Comparison of ENCODE assay signal across 26 cellular contexts in genomic region chr4:113339430-113339813, GRCh38.
A peak's percentile ranks its signal among the peaks of the same experiment; 100 is the strongest.
DNase-seq lines count a peak whose midpoint lies in the region; ATAC-seq, FAIRE-seq and TF ChIP-seq lines count a peak whose summit lies in the region.
"Had no signal": no experiment of that assay in that cellular context is flagged by ENCODE, and none has a peak within 500 bp of the region (broad histone marks: within the 10 kb centered on the region; RNA-seq: fewer than 3 reads in every experiment).

No MANE protein-coding gene starts in this region.

- no peak for TF ChIP-seq RAD21 in A549 (conservative IDR thresholded peaks at IDR 0.05 in 1 of 2, IDR thresholded peaks at IDR 0.05 in 1 of 2)
- TF ChIP-seq RAD21 in IMR-90 (IDR thresholded peaks at IDR 0.05; ENCODE audit: low read length), result no peak

- H3K14ac ChIP-seq in IMR-90 (replicated peaks; ENCODE audit: low read depth, low read length), result no peak overlapping the region

- FAIRE-seq in A549 (lab: Jason Lieb, UNC), result no peak
- FAIRE-seq: A204.1, G401.6, H1 had no signal

- TF ChIP-seq CTCF in A549 (IDR thresholded peaks at IDR 0.05) (no peak), IMR-90 (conservative IDR thresholded peaks at IDR 0.05; ENCODE audit: low read depth, low read length) (no peak), choroid plexus epithelial cell (conservative IDR thresholded peaks at IDR 0.05; ENCODE audit: low read depth, low read length) (no peak), endothelial cell (IDR thresholded peaks at IDR 0.05; ENCODE audit: unreplicated experiment) (no peak)

- BruUV-seq in IMR-90 (replicated peaks; lab: Mats Ljungman, UMichigan), result no TSS peak

- no peaks in the 10 kb centered on the region for H3K4me1 ChIP-seq in A549
- H3K4me1 ChIP-seq in IMR-90 (ENCODE audit: control insufficient read depth, insufficient read depth, low read length), result no peaks in the 10 kb centered on the region

- H3K4me1 Mint-ChIP-seq in endothelial cell (ENCODE audit: unreplicated experiment), result peaks cover 16% of the 10 kb centered on the region
- H3K4me1 Mint-ChIP-seq: CD4-positive, alpha-beta memory T cell had no signal

- 63% methylated on average over 4 of the region's 4 CpGs for WGBS in A549 (ENCODE audit: missing lambda C conversion rate)
- WGBS in IMR-90 (ENCODE audit: extremely low coverage in 2 of 2, insufficient read length in 1 of 2), 2 experiments, result no CpG with 5 or more reads among the region's 4 CpGs

- H3K27ac ChIP-seq in A549 (no peak overlapping the region), IMR-90 (ENCODE audit: insufficient read depth, low read length) (no peak overlapping the region)
- H3K27ac ChIP-seq: HL-60 had no signal

- no peaks in the 10 kb centered on the region for H3K36me3 ChIP-seq in IMR-90 (ENCODE audit: control insufficient read depth, insufficient read depth, low read length)
- H3K36me3 ChIP-seq: MG63 had no signal

- no peaks in the 10 kb centered on the region for H3K9me3 Mint-ChIP-seq in endothelial cell (ENCODE audit: unreplicated experiment)

- H3K4me2 ChIP-seq in A549, result no peak overlapping the region
- H3K4me2 ChIP-seq in IMR-90 (ENCODE audit: low read depth, low read length), result no peak overlapping the region

- no peak overlapping the region for H3K18ac ChIP-seq in IMR-90 (ENCODE audit: low read depth, low read length)

- intact Hi-C loops in IMR-90 (cut with micrococcal nuclease), result no loop called here

- no peak overlapping the region for H3K4ac ChIP-seq in IMR-90 (ENCODE audit: low read depth, low read length)

- CTCF ChIA-PET in A549 (lab: Yijun Ruan, JAX), result interaction anchor here (0.5 kb wide), 1 partner anchor 1321 kb away, joined by 3 read pairs; no protein-coding TSS in a partner anchor
- CTCF ChIA-PET in IMR-90 (lab: Yijun Ruan, JAX), result interaction anchor here (0.5 kb wide), 1 partner anchor 131 kb away, joined by 4 read pairs; no protein-coding TSS in a partner anchor

- H2AK5ac ChIP-seq in IMR-90 (ENCODE audit: low read depth, low read length), result no peak overlapping the region

- no peak overlapping the region for H2BK20ac ChIP-seq in IMR-90 (ENCODE audit: low read depth, low read length)

- DNase-seq in A549 (ENCODE audit: low read depth in 1 of 2, low spot score in 1 of 2) (no peak), IMR-90 (no peak), choroid plexus epithelial cell (ENCODE audit: low read depth) (peak; percentile 5), iris pigment epithelial cell (ENCODE audit: low read depth) (peak; percentile 5), endothelial cell (ENCODE audit: low spot score) (no peak), NK-92 (lab: John Stamatoyannopoulos, UW; ENCODE audit: unreplicated experiment) (no peak), OCI-M1 (lab: John Stamatoyannopoulos, UW) (no peak)
- DNase-seq: C1 segment of cervical spinal cord; CD4-positive, alpha-beta memory T cell; COR-L47; Karpas-422; MG63; NCI-H1105 treated with DMSO at 0.1 percent for 48 hours; NCI-H146; NCI-H1930; NCI-H2107; NCI-H446; NCI-H526; NCI-H82; Right ventricle myocardium superior; RPMI8226 had no signal

- H3K4me3 ChIP-seq in A549, result no peak overlapping the region
- H3K4me3 ChIP-seq in IMR-90 (ENCODE audit: insufficient read depth, low read depth, low read length), result no peak overlapping the region
- no peak overlapping the region for H3K4me3 ChIP-seq in choroid plexus epithelial cell (ENCODE audit: low read depth, low read length)
- H3K4me3 ChIP-seq: MG63 had no signal

- no peaks in the 10 kb centered on the region for H3K27me3 Mint-ChIP-seq in endothelial cell (ENCODE audit: unreplicated experiment)

- no peak overlapping the region for H2AK9ac ChIP-seq in IMR-90 (replicated peaks; ENCODE audit: low read depth, low read length, poor library complexity)

- H3K9ac ChIP-seq in IMR-90 (ENCODE audit: low read depth, low read length), result no peak overlapping the region

- H3K79me1 ChIP-seq in IMR-90 (ENCODE audit: low read depth in 1 of 2, low read length in 2 of 2), result no peaks in the 10 kb centered on the region

- no peak overlapping the region for H2AFZ ChIP-seq in IMR-90 (replicated peaks; ENCODE audit: low read length, poor library complexity)

- H3K27ac Mint-ChIP-seq in endothelial cell (ENCODE audit: unreplicated experiment), result no peak overlapping the region
- H3K27ac Mint-ChIP-seq: CD4-positive, alpha-beta memory T cell had no signal

- H3K4me3 Mint-ChIP-seq in endothelial cell (ENCODE audit: unreplicated experiment), result no peak overlapping the region
- H3K4me3 Mint-ChIP-seq: CD4-positive, alpha-beta memory T cell had no signal

- no peak overlapping the region for H3K56ac ChIP-seq in IMR-90 (ENCODE audit: extremely low read depth, insufficient read depth, low read length)

- TF ChIP-seq POLR2A in A549 (IDR thresholded peaks at IDR 0.05; ENCODE audit: low read length) (no peak), IMR-90 (IDR thresholded peaks at IDR 0.05; ENCODE audit: low read depth, low read length) (no peak)

- POLR2A ChIA-PET in A549 (lab: Yijun Ruan, JAX) (no interaction called here), IMR-90 (lab: Charles Lee; ENCODE audit: unreplicated experiment) (no interaction called here)

- in situ Hi-C loops in IMR-90 (cut with MboI; ENCODE audit: low sequenced_read_pairs), result no loop called here

- no peak overlapping the region for H4K8ac ChIP-seq in IMR-90 (ENCODE audit: low read depth in 2 of 2, low read length in 2 of 2)

- no peaks in the 10 kb centered on the region for H4K20me1 ChIP-seq in IMR-90 (ENCODE audit: insufficient read depth, low read length)

- H3K9me3 ChIP-seq in A549 (no peaks in the 10 kb centered on the region), IMR-90 (ENCODE audit: control insufficient read depth, insufficient read depth, low read length) (no peaks in the 10 kb centered on the region)
- H3K9me3 ChIP-seq: MG63 had no signal

- H2BK15ac ChIP-seq in IMR-90 (ENCODE audit: low read depth, low read length), result no peak overlapping the region

- no peaks in the 10 kb centered on the region for H3K9me1 ChIP-seq in IMR-90 (ENCODE audit: insufficient read depth, low read length)

- H3K23ac ChIP-seq in IMR-90 (ENCODE audit: low read depth, low read length), result no peak overlapping the region

- H3K27me3 ChIP-seq in IMR-90 (ENCODE audit: control insufficient read depth, insufficient read depth, low read length), result no peaks in the 10 kb centered on the region; the same call in 1 of the 2 replicates
- H3K27me3 ChIP-seq: MG63 had no signal

- H2BK5ac ChIP-seq in IMR-90 (ENCODE audit: low read depth, low read length, poor library complexity, severe bottlenecking), result no peak overlapping the region

- H4K5ac ChIP-seq in IMR-90 (ENCODE audit: low read depth, low read length), result no peak overlapping the region

- TF ChIP-seq EP300 in A549 (IDR thresholded peaks at IDR 0.05), result no peak

- peaks cover 3% of the 10 kb centered on the region for H3K36me3 Mint-ChIP-seq in endothelial cell (ENCODE audit: low read depth, unreplicated experiment)
- H3K36me3 Mint-ChIP-seq: CD4-positive, alpha-beta memory T cell had no signal

- H4K91ac ChIP-seq in IMR-90 (ENCODE audit: insufficient read depth, low read depth, low read length), result no peak overlapping the region

- dilution Hi-C loops in IMR-90 (cut with HindIII; ENCODE audit: low sequenced_read_pairs, unreplicated experiment), result no loop called here

- no peak overlapping the region for H2BK120ac ChIP-seq in IMR-90 (ENCODE audit: low read depth, low read length)

- ATAC-seq in A549 (no peak), IMR-90 (ENCODE audit: low read depth) (no peak), HG03520 (IDR thresholded peaks at IDR 0.05; ENCODE audit: unreplicated experiment) (no peak)

TF ChIP-seq in A549, 52 proteins besides CTCF, POLR2A, EP300 and RAD21:
- no peak for TF ChIP-seq HEYL (CRISPR knock-in tag; IDR thresholded peaks at IDR 0.05)
- TF ChIP-seq, protein P1, sequence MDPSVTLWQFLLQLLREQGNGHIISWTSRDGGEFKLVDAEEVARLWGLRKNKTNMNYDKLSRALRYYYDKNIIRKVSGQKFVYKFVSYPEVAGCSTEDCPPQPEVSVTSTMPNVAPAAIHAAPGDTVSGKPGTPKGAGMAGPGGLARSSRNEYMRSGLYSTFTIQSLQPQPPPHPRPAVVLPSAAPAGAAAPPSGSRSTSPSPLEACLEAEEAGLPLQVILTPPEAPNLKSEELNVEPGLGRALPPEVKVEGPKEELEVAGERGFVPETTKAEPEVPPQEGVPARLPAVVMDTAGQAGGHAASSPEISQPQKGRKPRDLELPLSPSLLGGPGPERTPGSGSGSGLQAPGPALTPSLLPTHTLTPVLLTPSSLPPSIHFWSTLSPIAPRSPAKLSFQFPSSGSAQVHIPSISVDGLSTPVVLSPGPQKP (IDR thresholded peaks at IDR 0.05; ENCODE audit: low read depth, low read length), result no peak
- TF ChIP-seq JUN (IDR thresholded peaks at IDR 0.05), result no peak
- no peak for TF ChIP-seq ZFP36 (IDR thresholded peaks at IDR 0.05; ENCODE audit: borderline replicate concordance, partially characterized antibody)
- peak; percentile 32 for TF ChIP-seq MAFK (IDR thresholded peaks at IDR 0.05; ENCODE audit: partially characterized antibody)
- TF ChIP-seq SREBF2 (IDR thresholded peaks at IDR 0.05), result no peak
TF ChIP-seq in A549: peak in this region for 1.

TF ChIP-seq in IMR-90, 13 proteins besides CTCF, POLR2A, EP300 and RAD21:
- peak; percentile 74 for TF ChIP-seq MAFK (IDR thresholded peaks at IDR 0.05; ENCODE audit: low read depth, low read length)
- TF ChIP-seq RFX5 (IDR thresholded peaks at IDR 0.05; ENCODE audit: low read depth, low read length), result no peak
- TF ChIP-seq MXI1 (IDR thresholded peaks at IDR 0.05; ENCODE audit: borderline replicate concordance, low read depth, low read length), result no peak
- TF ChIP-seq RCOR1 (IDR thresholded peaks at IDR 0.05; ENCODE audit: insufficient replicate concordance, low read length), result no peak
- TF ChIP-seq, protein P1 (IDR thresholded peaks at IDR 0.05; ENCODE audit: borderline replicate concordance, low read depth, low read length), result no peak
- no peak for TF ChIP-seq CEBPB (IDR thresholded peaks at IDR 0.05; ENCODE audit: low read depth, low read length)
- no peak for TF ChIP-seq FOS (IDR thresholded peaks at IDR 0.05; ENCODE audit: low read depth, low read length)
- TF ChIP-seq BHLHE40 (IDR thresholded peaks at IDR 0.05; ENCODE audit: low read depth, low read length), result no peak

Comparison
In these comparisons a context has a peak if more than half of its experiments do, and no peak if none do; other contexts are left out.
1. DNase-seq: peak in choroid plexus epithelial cell (single experiment) and iris pigment epithelial cell (single experiment); none in A549 (0 of 2), IMR-90 (single experiment), endothelial cell (single experiment), NK-92 (single experiment) and OCI-M1 (single experiment).